In the genomic region with DNA sequence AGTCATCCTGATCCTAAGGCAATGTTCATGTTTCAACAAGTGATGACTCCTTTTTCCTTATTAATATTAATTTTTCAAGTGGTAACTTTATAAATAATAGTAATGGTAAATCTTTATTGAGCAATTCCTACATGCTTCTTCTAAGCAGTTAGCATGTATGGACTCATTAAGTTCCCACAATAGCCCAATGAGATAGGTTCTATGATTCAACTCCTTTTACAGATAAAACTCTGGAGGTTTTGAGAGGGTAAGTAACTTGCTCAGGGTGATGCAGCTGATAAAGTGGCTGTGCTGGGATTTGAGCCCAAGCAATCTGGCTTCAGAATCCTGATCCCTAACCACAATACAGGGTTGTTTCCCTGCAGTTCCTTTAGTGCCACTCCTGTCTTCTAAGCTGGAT, we compare ENCODE assay signal across 31 cellular contexts.
"Had no signal": no experiment of that assay in that cellular context is flagged by ENCODE, and none has a peak within 500 bp of the region (broad histone marks: within the 10 kb centered on the region; RNA-seq: fewer than 3 reads in every experiment).

No MANE protein-coding gene starts in this region.

- ATAC-seq: activated CD4-positive, alpha-beta T cell treated with anti-CD3 and anti-CD28 coated beads for 36 hours; activated CD8-positive, alpha-beta memory T cell treated with anti-CD3 and anti-CD28 coated beads, Interleukin-2, amount 10 ng/mL, durations not matched to agents 7 days and 5 days; activated CD8-positive, alpha-beta T cell treated with anti-CD3 and anti-CD28 coated beads, Interleukin-2, amount 10 ng/mL, durations not matched to agents 7 days and 5 days; activated naive CD8-positive, alpha-beta T cell treated with anti-CD3 and anti-CD28 coated beads, Interleukin-2, amount 50 U/mL, for 24 hours; effector memory CD8-positive, alpha-beta T cell; gastrocnemius medialis; heart left ventricle; T-helper 17 cell had no signal

- H3K9me3 ChIP-seq: gastrocnemius medialis had no signal

- H3K27me3 ChIP-seq: adrenal gland, brain microvascular endothelial cell, gastrocnemius medialis, heart left ventricle had no signal

- H3K27ac ChIP-seq: adrenal gland, brain microvascular endothelial cell, esophagus muscularis mucosa, gastrocnemius medialis, heart left ventricle had no signal

- H3K4me1 ChIP-seq: esophagus muscularis mucosa, gastrocnemius medialis had no signal

- DNase-seq: activated CD4-positive, alpha-beta memory T cell treated with anti-CD3 and anti-CD28 coated beads for 36 hours; activated CD4-positive, alpha-beta T cell treated with anti-CD3 and anti-CD28 coated beads for 36 hours; activated CD4-positive, alpha-beta T cell treated with anti-CD3 and anti-CD28 coated beads, Interleukin-2, amount 10 ng/mL, durations not matched to agents 24 days and 14 days; activated CD4-positive, CD25-positive, alpha-beta regulatory T cell; activated CD4-positive, CD25-positive, alpha-beta regulatory T cell treated with anti-CD3 and anti-CD28 coated beads, Interleukin-2, amount 50 U/mL, for 72 hours; activated CD8-positive, alpha-beta memory T cell treated with anti-CD3 and anti-CD28 coated beads, Interleukin-2, amount 10 ng/mL, durations not matched to agents 7 days and 5 days; activated CD8-positive, alpha-beta memory T cell treated with anti-CD3 and anti-CD28 coated beads, Interleukin-2, amount 50 U/mL, for 4 hours; activated CD8-positive, alpha-beta T cell treated with anti-CD3 and anti-CD28 coated beads, Interleukin-2, amount 10 ng/mL, durations not matched to agents 7 days and 5 days; activated effector memory CD4-positive, alpha-beta T cell treated with anti-CD3 and anti-CD28 coated beads, Interleukin-2, amount 50 U/mL, for 16 hours; activated naive CD4-positive, alpha-beta T cell treated with anti-CD3 and anti-CD28 coated beads for 36 hours; activated naive CD8-positive, alpha-beta T cell treated with anti-CD3 and anti-CD28 coated beads for 36 hours; activated naive CD8-positive, alpha-beta T cell treated with anti-CD3 and anti-CD28 coated beads, Interleukin-2, amount 50 U/mL, for 24 hours; activated T-cell treated with anti-CD3 and anti-CD28 coated beads, Interleukin-2, amount 50 U/mL, for 1 hour; activated T-cell treated with anti-CD3 and anti-CD28 coated beads, Interleukin-2, amount 50 U/mL, for 48 hours; adrenal gland; anterior cingulate cortex; brain microvascular endothelial cell; caudate nucleus; cortex of kidney; dermis blood vessel endothelial cell; effector CD4-positive, alpha-beta T cell; effector memory CD8-positive, alpha-beta T cell; foreskin fibroblast; gastrocnemius medialis; glutamatergic neuron; heart left ventricle; hypothalamus; T-helper 1 cell; T-helper 17 cell; T1000 had no signal

- H3K36me3 ChIP-seq: adrenal gland, brain microvascular endothelial cell, esophagus muscularis mucosa, heart left ventricle had no signal

- H3K4me3 ChIP-seq: adrenal gland, esophagus muscularis mucosa, gastrocnemius medialis, heart left ventricle had no signal
